In the genomic region with DNA sequence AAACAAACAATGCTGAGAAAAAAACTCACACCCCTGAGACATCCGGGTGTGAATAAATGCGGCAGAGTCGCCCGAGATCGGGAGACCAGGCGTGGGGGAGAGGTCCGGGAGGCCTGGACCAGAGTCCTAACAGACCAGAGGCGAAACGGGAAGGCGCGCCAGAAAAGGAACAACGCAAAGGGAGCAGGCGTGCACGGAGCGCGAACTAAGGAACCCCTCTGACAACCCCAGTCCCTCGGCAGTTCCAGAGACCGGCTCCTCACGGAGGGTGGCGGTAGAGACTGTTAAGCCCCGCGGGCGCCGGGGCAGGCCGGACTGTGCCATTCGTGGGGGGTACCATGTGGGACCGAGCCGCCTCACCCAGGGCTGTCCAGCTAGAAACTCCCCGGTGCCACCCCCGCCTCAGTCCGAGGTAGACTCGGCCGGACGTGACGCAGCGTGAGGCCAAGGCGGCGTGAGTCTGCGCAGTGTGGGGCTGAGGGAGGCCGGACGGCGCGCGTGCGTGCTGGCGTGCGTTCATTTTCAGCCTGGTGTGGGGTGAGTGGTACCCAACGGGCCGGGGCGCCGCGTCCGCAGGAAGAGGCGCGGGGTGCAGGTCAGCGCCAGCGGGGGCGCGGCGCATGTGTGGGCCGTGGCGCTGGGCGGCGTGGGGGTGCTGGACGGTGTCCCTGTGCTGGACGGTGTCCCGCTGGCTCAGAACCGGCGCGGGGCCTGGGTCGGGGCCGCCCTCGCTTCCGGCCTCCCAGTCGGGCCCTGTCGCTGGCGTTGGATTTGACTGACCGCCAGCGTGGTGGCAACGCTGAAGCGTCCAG, we compare ENCODE assay signal across 1 cellular context.
TF ChIP-seq lines count a peak whose summit lies in the region.

A gene (plus strand): TSS at position 513 of the 812 bp plus-strand sequence. CDS start 1,075 bp downstream, outside the sequence.

TF ChIP-seq in HepG2, 621 proteins besides CTCF, POLR2A, EP300 and RAD21 (continued from another document and continues in another):
- TF ChIP-seq, protein P1, sequence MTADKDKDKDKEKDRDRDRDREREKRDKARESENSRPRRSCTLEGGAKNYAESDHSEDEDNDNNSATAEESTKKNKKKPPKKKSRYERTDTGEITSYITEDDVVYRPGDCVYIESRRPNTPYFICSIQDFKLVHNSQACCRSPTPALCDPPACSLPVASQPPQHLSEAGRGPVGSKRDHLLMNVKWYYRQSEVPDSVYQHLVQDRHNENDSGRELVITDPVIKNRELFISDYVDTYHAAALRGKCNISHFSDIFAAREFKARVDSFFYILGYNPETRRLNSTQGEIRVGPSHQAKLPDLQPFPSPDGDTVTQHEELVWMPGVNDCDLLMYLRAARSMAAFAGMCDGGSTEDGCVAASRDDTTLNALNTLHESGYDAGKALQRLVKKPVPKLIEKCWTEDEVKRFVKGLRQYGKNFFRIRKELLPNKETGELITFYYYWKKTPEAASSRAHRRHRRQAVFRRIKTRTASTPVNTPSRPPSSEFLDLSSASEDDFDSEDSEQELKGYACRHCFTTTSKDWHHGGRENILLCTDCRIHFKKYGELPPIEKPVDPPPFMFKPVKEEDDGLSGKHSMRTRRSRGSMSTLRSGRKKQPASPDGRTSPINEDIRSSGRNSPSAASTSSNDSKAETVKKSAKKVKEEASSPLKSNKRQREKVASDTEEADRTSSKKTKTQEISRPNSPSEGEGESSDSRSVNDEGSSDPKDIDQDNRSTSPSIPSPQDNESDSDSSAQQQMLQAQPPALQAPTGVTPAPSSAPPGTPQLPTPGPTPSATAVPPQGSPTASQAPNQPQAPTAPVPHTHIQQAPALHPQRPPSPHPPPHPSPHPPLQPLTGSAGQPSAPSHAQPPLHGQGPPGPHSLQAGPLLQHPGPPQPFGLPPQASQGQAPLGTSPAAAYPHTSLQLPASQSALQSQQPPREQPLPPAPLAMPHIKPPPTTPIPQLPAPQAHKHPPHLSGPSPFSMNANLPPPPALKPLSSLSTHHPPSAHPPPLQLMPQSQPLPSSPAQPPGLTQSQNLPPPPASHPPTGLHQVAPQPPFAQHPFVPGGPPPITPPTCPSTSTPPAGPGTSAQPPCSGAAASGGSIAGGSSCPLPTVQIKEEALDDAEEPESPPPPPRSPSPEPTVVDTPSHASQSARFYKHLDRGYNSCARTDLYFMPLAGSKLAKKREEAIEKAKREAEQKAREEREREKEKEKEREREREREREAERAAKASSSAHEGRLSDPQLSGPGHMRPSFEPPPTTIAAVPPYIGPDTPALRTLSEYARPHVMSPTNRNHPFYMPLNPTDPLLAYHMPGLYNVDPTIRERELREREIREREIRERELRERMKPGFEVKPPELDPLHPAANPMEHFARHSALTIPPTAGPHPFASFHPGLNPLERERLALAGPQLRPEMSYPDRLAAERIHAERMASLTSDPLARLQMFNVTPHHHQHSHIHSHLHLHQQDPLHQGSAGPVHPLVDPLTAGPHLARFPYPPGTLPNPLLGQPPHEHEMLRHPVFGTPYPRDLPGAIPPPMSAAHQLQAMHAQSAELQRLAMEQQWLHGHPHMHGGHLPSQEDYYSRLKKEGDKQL (CRISPR knock-in tag; IDR thresholded peaks at IDR 0.05; ENCODE audit: low read depth): peak; percentile 34; the same call in 1 of the 2 replicates
- peak; percentile 78 for TF ChIP-seq CBX1 (IDR thresholded peaks at IDR 0.05; ENCODE audit: low read depth)
- TF ChIP-seq, protein P2, sequence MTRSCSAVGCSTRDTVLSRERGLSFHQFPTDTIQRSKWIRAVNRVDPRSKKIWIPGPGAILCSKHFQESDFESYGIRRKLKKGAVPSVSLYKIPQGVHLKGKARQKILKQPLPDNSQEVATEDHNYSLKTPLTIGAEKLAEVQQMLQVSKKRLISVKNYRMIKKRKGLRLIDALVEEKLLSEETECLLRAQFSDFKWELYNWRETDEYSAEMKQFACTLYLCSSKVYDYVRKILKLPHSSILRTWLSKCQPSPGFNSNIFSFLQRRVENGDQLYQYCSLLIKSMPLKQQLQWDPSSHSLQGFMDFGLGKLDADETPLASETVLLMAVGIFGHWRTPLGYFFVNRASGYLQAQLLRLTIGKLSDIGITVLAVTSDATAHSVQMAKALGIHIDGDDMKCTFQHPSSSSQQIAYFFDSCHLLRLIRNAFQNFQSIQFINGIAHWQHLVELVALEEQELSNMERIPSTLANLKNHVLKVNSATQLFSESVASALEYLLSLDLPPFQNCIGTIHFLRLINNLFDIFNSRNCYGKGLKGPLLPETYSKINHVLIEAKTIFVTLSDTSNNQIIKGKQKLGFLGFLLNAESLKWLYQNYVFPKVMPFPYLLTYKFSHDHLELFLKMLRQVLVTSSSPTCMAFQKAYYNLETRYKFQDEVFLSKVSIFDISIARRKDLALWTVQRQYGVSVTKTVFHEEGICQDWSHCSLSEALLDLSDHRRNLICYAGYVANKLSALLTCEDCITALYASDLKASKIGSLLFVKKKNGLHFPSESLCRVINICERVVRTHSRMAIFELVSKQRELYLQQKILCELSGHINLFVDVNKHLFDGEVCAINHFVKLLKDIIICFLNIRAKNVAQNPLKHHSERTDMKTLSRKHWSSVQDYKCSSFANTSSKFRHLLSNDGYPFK (CRISPR knock-in tag; IDR thresholded peaks at IDR 0.05; ENCODE audit: borderline replicate concordance): peak; percentile 83; the same call in 1 of the 2 replicates
- peak; percentile 22; the same call in 1 of the 2 replicates for TF ChIP-seq MIER3 (CRISPR knock-in tag; IDR thresholded peaks at IDR 0.05; ENCODE audit: borderline replicate concordance)
- TF ChIP-seq TEAD2 (CRISPR knock-in tag; IDR thresholded peaks at IDR 0.05): peak; percentile 75; the same call in 1 of the 2 replicates
- peak; percentile 62; the same call in 1 of the 2 replicates for TF ChIP-seq ZNF780A (CRISPR knock-in tag; IDR thresholded peaks at IDR 0.05)
- no peak for TF ChIP-seq IKZF1 (IDR thresholded peaks at IDR 0.05)
- no peak; the same call in none of the 2 replicates for TF ChIP-seq KLF15 (CRISPR knock-in tag; IDR thresholded peaks at IDR 0.05; ENCODE audit: borderline replicate concordance)
- no peak for TF ChIP-seq THYN1 (CRISPR knock-in tag; IDR thresholded peaks at IDR 0.05; ENCODE audit: borderline replicate concordance, low read depth)
- 0 out of 2 replicates have a peak, but pooled peaks have one; percentile 26 for TF ChIP-seq SSRP1 (CRISPR knock-in tag; IDR thresholded peaks at IDR 0.05)
- TF ChIP-seq HMGA1 (CRISPR knock-in tag; conservative IDR thresholded peaks at IDR 0.05): no peak
- no peak for TF ChIP-seq RBAK (CRISPR knock-in tag; IDR thresholded peaks at IDR 0.05)
- TF ChIP-seq ARNT (IDR thresholded peaks at IDR 0.05): no peak
- peak; percentile 100 for TF ChIP-seq ZFX (CRISPR knock-in tag; IDR thresholded peaks at IDR 0.05; ENCODE audit: low read depth)
- TF ChIP-seq ZNF737 (CRISPR knock-in tag; IDR thresholded peaks at IDR 0.05; ENCODE audit: borderline replicate concordance): no peak
- TF ChIP-seq, protein P3, sequence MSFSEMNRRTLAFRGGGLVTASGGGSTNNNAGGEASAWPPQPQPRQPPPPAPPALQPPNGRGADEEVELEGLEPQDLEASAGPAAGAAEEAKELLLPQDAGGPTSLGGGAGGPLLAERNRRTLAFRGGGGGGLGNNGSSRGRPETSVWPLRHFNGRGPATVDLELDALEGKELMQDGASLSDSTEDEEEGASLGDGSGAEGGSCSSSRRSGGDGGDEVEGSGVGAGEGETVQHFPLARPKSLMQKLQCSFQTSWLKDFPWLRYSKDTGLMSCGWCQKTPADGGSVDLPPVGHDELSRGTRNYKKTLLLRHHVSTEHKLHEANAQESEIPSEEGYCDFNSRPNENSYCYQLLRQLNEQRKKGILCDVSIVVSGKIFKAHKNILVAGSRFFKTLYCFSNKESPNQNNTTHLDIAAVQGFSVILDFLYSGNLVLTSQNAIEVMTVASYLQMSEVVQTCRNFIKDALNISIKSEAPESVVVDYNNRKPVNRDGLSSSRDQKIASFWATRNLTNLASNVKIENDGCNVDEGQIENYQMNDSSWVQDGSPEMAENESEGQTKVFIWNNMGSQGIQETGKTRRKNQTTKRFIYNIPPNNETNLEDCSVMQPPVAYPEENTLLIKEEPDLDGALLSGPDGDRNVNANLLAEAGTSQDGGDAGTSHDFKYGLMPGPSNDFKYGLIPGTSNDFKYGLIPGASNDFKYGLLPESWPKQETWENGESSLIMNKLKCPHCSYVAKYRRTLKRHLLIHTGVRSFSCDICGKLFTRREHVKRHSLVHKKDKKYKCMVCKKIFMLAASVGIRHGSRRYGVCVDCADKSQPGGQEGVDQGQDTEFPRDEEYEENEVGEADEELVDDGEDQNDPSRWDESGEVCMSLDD (CRISPR knock-in tag; IDR thresholded peaks at IDR 0.05; ENCODE audit: borderline replicate concordance): no peak
- no peak for TF ChIP-seq ATM (IDR thresholded peaks at IDR 0.05; ENCODE audit: borderline replicate concordance)
- TF ChIP-seq SIX4 (CRISPR knock-in tag; IDR thresholded peaks at IDR 0.05): no peak
- TF ChIP-seq MTF2 (CRISPR knock-in tag; IDR thresholded peaks at IDR 0.05; ENCODE audit: borderline replicate concordance): peak; percentile 90; the same call in 1 of the 2 replicates
- peak; percentile 89 for TF ChIP-seq SAP130 (CRISPR knock-in tag; IDR thresholded peaks at IDR 0.05; ENCODE audit: low read depth)
- peak; percentile 80 for TF ChIP-seq ZFP90 (CRISPR knock-in tag; IDR thresholded peaks at IDR 0.05; ENCODE audit: borderline replicate concordance)
- TF ChIP-seq ZNF251 (CRISPR knock-in tag; IDR thresholded peaks at IDR 0.05): no peak
- no peak for TF ChIP-seq ZC3H13 (CRISPR knock-in tag; IDR thresholded peaks at IDR 0.05)
- peak; percentile 71; the same call in 1 of the 2 replicates for TF ChIP-seq NR1H2 (CRISPR knock-in tag; IDR thresholded peaks at IDR 0.05; ENCODE audit: borderline replicate concordance, low read depth)
- TF ChIP-seq SATB2 (CRISPR knock-in tag; IDR thresholded peaks at IDR 0.05): peak; percentile 64; the same call in 1 of the 2 replicates
- TF ChIP-seq MZF1 (CRISPR knock-in tag; IDR thresholded peaks at IDR 0.05; ENCODE audit: borderline replicate concordance): no peak
- TF ChIP-seq MYC (CRISPR knock-in tag; IDR thresholded peaks at IDR 0.05; ENCODE audit: borderline replicate concordance): peak; percentile 93
- TF ChIP-seq, protein P4, sequence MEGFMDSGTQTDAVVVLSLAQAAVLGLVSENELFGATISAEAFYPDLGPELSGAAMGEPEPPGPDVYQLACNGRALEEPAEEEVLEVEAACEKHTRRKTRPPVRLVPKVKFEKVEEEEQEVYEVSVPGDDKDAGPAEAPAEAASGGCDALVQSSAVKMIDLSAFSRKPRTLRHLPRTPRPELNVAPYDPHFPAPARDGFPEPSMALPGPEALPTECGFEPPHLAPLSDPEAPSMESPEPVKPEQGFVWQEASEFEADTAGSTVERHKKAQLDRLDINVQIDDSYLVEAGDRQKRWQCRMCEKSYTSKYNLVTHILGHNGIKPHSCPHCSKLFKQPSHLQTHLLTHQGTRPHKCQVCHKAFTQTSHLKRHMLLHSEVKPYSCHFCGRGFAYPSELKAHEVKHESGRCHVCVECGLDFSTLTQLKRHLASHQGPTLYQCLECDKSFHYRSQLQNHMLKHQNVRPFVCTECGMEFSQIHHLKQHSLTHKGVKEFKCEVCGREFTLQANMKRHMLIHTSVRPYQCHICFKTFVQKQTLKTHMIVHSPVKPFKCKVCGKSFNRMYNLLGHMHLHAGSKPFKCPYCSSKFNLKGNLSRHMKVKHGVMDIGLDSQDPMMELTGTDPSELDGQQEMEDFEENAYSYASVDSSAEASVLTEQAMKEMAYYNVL (CRISPR knock-in tag; IDR thresholded peaks at IDR 0.05; ENCODE audit: borderline replicate concordance): no peak; the same call in 1 of the 2 replicates
- TF ChIP-seq ZNF367 (CRISPR knock-in tag; IDR thresholded peaks at IDR 0.05; ENCODE audit: borderline replicate concordance): no peak
- TF ChIP-seq JUNB (CRISPR knock-in tag; IDR thresholded peaks at IDR 0.05; ENCODE audit: borderline replicate concordance): no peak
- no peak for TF ChIP-seq NR2F1 (CRISPR knock-in tag; IDR thresholded peaks at IDR 0.05)
- TF ChIP-seq, protein P5, sequence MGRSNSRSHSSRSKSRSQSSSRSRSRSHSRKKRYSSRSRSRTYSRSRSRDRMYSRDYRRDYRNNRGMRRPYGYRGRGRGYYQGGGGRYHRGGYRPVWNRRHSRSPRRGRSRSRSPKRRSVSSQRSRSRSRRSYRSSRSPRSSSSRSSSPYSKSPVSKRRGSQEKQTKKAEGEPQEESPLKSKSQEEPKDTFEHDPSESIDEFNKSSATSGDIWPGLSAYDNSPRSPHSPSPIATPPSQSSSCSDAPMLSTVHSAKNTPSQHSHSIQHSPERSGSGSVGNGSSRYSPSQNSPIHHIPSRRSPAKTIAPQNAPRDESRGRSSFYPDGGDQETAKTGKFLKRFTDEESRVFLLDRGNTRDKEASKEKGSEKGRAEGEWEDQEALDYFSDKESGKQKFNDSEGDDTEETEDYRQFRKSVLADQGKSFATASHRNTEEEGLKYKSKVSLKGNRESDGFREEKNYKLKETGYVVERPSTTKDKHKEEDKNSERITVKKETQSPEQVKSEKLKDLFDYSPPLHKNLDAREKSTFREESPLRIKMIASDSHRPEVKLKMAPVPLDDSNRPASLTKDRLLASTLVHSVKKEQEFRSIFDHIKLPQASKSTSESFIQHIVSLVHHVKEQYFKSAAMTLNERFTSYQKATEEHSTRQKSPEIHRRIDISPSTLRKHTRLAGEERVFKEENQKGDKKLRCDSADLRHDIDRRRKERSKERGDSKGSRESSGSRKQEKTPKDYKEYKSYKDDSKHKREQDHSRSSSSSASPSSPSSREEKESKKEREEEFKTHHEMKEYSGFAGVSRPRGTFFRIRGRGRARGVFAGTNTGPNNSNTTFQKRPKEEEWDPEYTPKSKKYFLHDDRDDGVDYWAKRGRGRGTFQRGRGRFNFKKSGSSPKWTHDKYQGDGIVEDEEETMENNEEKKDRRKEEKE (IDR thresholded peaks at IDR 0.05): no peak
- TF ChIP-seq ZNF749 (CRISPR knock-in tag; IDR thresholded peaks at IDR 0.05; ENCODE audit: borderline replicate concordance): no peak
- TF ChIP-seq CHD2 (IDR thresholded peaks at IDR 0.05; ENCODE audit: low read depth, low read length): 0 out of 2 replicates have a peak, but pooled peaks have one; percentile 13
- no peak for TF ChIP-seq ZNF207 (IDR thresholded peaks at IDR 0.05; ENCODE audit: borderline replicate concordance)
- TF ChIP-seq ZNF772 (CRISPR knock-in tag; IDR thresholded peaks at IDR 0.05): peak; percentile 87; the same call in 1 of the 2 replicates
- TF ChIP-seq, protein P6, sequence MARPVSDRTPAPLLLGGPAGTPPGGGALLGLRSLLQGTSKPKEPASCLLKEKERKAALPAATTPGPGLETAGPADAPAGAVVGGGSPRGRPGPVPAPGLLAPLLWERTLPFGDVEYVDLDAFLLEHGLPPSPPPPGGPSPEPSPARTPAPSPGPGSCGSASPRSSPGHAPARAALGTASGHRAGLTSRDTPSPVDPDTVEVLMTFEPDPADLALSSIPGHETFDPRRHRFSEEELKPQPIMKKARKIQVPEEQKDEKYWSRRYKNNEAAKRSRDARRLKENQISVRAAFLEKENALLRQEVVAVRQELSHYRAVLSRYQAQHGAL (CRISPR knock-in tag; IDR thresholded peaks at IDR 0.05; ENCODE audit: not compliant biosample characterization): peak; percentile 84
- peak; percentile 77; the same call in 1 of the 2 replicates for TF ChIP-seq ZBTB3 (CRISPR knock-in tag; IDR thresholded peaks at IDR 0.05; ENCODE audit: borderline replicate concordance, low read depth)
- no peak for TF ChIP-seq TBL1XR1 (IDR thresholded peaks at IDR 0.05; ENCODE audit: borderline replicate concordance, low read length, partially characterized antibody)
- TF ChIP-seq ZNF75D (CRISPR knock-in tag; IDR thresholded peaks at IDR 0.05; ENCODE audit: borderline replicate concordance): no peak
- no peak for TF ChIP-seq TOE1 (CRISPR knock-in tag; IDR thresholded peaks at IDR 0.05)
- no peak for TF ChIP-seq SP1 (IDR thresholded peaks at IDR 0.05)
- peak; percentile 75 for TF ChIP-seq SP1 (CRISPR knock-in tag; IDR thresholded peaks at IDR 0.05)
- TF ChIP-seq ZFYVE20 (CRISPR knock-in tag; IDR thresholded peaks at IDR 0.05; ENCODE audit: borderline replicate concordance, low read depth): no peak
- TF ChIP-seq SP4 (CRISPR knock-in tag; IDR thresholded peaks at IDR 0.05): peak; percentile 92
- TF ChIP-seq ONECUT2 (CRISPR knock-in tag; IDR thresholded peaks at IDR 0.05): no peak
- TF ChIP-seq NFYB (CRISPR knock-in tag; IDR thresholded peaks at IDR 0.05): no peak
